Comparison of ENCODE assay signal across 8 cellular contexts in genomic region chr1:121396335-121397081, GRCh38.
A peak's percentile ranks its signal among the peaks of the same experiment; 100 is the strongest.
DNase-seq lines count a peak whose midpoint lies in the region; ATAC-seq, FAIRE-seq and TF ChIP-seq lines count a peak whose summit lies in the region.
"Not testable (repeated sequence)": the region's sequence is repeated elsewhere in the genome, so short reads cannot be mapped to it uniquely, and the experiment has no call there.

No MANE protein-coding gene starts in this region.

- intact Hi-C loops in left cardiac atrium (cut with DNase I); mucosa of descending colon (cut with DNase I, micrococcal nuclease): not testable (repeated sequence)

- WGBS in small intestine, 3 donors = 4 to 6% (median 5%) methylated on average over 58 to 83 of the region's 88 CpGs

- not testable (repeated sequence) for H3K79me2 ChIP-seq in ACC112 (ENCODE audit: control insufficient read depth, insufficient read depth, low read length, unreplicated experiment)

- peak overlapping the region; percentile 83 for H3K4me3 Mint-ChIP-seq in activated T-cell treated with anti-CD3 and anti-CD28 coated beads, Interleukin-2, amount 50 U/mL, for 24 hours

- not testable (repeated sequence) for H3K4me1 ChIP-seq in ACC112 (ENCODE audit: control insufficient read depth, insufficient read depth, low read length, unreplicated experiment); HEK293 (ENCODE audit: control insufficient read depth, insufficient read depth, low read length); mucosa of descending colon (ENCODE audit: low read depth); small intestine (ENCODE audit: control insufficient read depth in 2 of 2, insufficient read depth in 1 of 2, low read depth in 1 of 2, low read length in 1 of 2)

- DNase-seq in RPMI8226 = peak; percentile 54
- DNase-seq in activated T-cell treated with anti-CD3 and anti-CD28 coated beads, Interleukin-2, amount 50 U/mL, for 24 hours = peak; percentile 52
- DNase-seq in cerebellar cortex (ENCODE audit: low spot score) = peak; percentile 39
- DNase-seq in left cardiac atrium = peak; percentile 38
- DNase-seq in mucosa of descending colon = peak; percentile 7 to 62 (median 31)
- not testable (repeated sequence) for DNase-seq in small intestine

- peaks cover 14% of the 10 kb centered on the region for H3K36me3 Mint-ChIP-seq in activated T-cell treated with anti-CD3 and anti-CD28 coated beads, Interleukin-2, amount 50 U/mL, for 24 hours (ENCODE audit: low read depth)

- CTCF ChIA-PET in HEK293 (lab: Yijun Ruan, JAX) = not testable (repeated sequence)

- H3K27ac ChIP-seq in ACC112 (ENCODE audit: low read depth, low read length); HEK293 (ENCODE audit: extremely low read depth, low read depth, low read length); small intestine (ENCODE audit: low read depth in 1 of 2, low read length in 1 of 2): not testable (repeated sequence)

- not testable (repeated sequence) for H2AFZ ChIP-seq in ACC112 (ENCODE audit: low read length, unreplicated experiment)

- H3K27ac Mint-ChIP-seq in activated T-cell treated with anti-CD3 and anti-CD28 coated beads, Interleukin-2, amount 50 U/mL, for 24 hours = peak overlapping the region; percentile 82

- peak in 1 of 2 donors; percentile 8 for ATAC-seq in left cardiac atrium
- not testable (repeated sequence) for ATAC-seq in mucosa of descending colon

- POLR2A ChIA-PET in HEK293 (lab: Yijun Ruan, JAX) = not testable (repeated sequence)

- not testable (repeated sequence) for FAIRE-seq in small intestine (lab: Jason Lieb, UNC)

- H3K4me3 ChIP-seq in ACC112 (ENCODE audit: low read depth, low read length) = peak overlapping the region; percentile 78
- H3K4me3 ChIP-seq in HEK293 (ENCODE audit: low read depth, low read length) = peak overlapping the region; percentile 52
- H3K4me3 ChIP-seq in mucosa of descending colon = not testable (repeated sequence)
- peak overlapping the region; percentile 22 to 52 for H3K4me3 ChIP-seq in small intestine (ENCODE audit: low read depth in 1 of 2, low read length in 2 of 2)

- H3K4me1 Mint-ChIP-seq in activated T-cell treated with anti-CD3 and anti-CD28 coated beads, Interleukin-2, amount 50 U/mL, for 24 hours (ENCODE audit: low read depth) = peaks cover 19% of the 10 kb centered on the region

- not testable (repeated sequence) for H3K9me3 ChIP-seq in HEK293 (ENCODE audit: control insufficient read depth, insufficient read depth, low read depth, low read length); mucosa of descending colon; small intestine (ENCODE audit: control insufficient read depth, low read depth)

- H3K27me3 ChIP-seq in ACC112 (ENCODE audit: insufficient read depth, low read length); small intestine (ENCODE audit: control insufficient read depth in 2 of 2, insufficient read depth in 2 of 2, low read length in 2 of 2): not testable (repeated sequence)

- not testable (repeated sequence) for H3K36me3 ChIP-seq in ACC112 (ENCODE audit: insufficient read depth, low read length); HEK293 (ENCODE audit: control insufficient read depth in 2 of 2, insufficient read depth in 1 of 2, low read length in 2 of 2); mucosa of descending colon (ENCODE audit: low read depth); small intestine (ENCODE audit: control insufficient read depth in 2 of 2, insufficient read depth in 2 of 2, low read length in 2 of 2)

- H3K27me3 Mint-ChIP-seq in activated T-cell treated with anti-CD3 and anti-CD28 coated beads, Interleukin-2, amount 50 U/mL, for 24 hours = peaks cover 19% of the 10 kb centered on the region

- H3K9me3 Mint-ChIP-seq in activated T-cell treated with anti-CD3 and anti-CD28 coated beads, Interleukin-2, amount 50 U/mL, for 24 hours = peaks cover 16% of the 10 kb centered on the region

- not testable (repeated sequence) for TF ChIP-seq CTCF in HEK293 (tag by site-specific recombination; IDR thresholded peaks at IDR 0.05); mucosa of descending colon (IDR thresholded peaks at IDR 0.05)

TF ChIP-seq in HEK293, 187 proteins besides CTCF, POLR2A, EP300 and RAD21:
- TF ChIP-seq ZNF335 (tag by site-specific recombination; conservative IDR thresholded peaks at IDR 0.05) (0 out of 2 replicates have a peak, but pooled peaks have one; percentile 17), PATZ1 (tag by site-specific recombination; IDR thresholded peaks at IDR 0.05) (0 out of 2 replicates have a peak, but pooled peaks have one; percentile 23), GLIS1 (tag by site-specific recombination; IDR thresholded peaks at IDR 0.05) (peak; percentile 26; the same call in 1 of the 2 replicates), FEZF1 (tag by site-specific recombination; IDR thresholded peaks at IDR 0.05) (peak; percentile 46)
